In the genomic region with DNA sequence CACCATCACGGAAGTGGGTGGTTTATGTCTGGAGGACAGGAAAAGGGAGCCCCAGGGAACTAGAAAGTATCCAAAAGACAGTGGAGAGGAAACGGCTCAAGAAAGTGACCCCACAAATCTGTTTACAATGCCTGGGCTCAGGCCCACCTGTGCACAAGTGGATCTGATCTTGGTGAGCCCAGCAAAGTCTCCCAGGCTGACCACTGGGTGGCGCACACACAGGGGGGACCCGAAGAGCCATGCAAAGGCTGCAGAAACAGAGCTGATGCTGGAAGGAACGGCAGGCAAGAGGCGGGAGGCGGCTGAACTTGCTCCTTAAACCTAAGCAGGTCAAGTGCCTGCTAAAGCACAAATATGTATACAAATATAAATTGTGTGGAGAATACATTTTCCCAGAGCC, we compare ENCODE assay signal across 10 cellular contexts. TPM values are rescaled to one million over a fixed set of nuclear protein-coding genes. Genes with fewer than 3 reads are reported as not detected.
DNase-seq lines count a peak whose midpoint lies in the region; ATAC-seq, FAIRE-seq and TF ChIP-seq lines count a peak whose summit lies in the region.
"Had no signal": no experiment of that assay in that cellular context is flagged by ENCODE, and none has a peak within 500 bp of the region (broad histone marks: within the 10 kb centered on the region; RNA-seq: fewer than 3 reads in every experiment).

No MANE protein-coding gene starts in this region.

- dilution Hi-C loops in keratinocyte (cut with MboI; ENCODE audit: extremely low pct_ligation_motif_present, low sequenced_read_pairs) = no loop called here

- intact Hi-C loops in CD4-positive, alpha-beta T cell (cut with DNase I, micrococcal nuclease) = loop anchor here in 1 of 2 experiments (2.0 kb wide), 1 partner anchor 46 kb away; no protein-coding TSS in a partner anchor
- intact Hi-C loops in ascending aorta (cut with DNase I) = loop anchor here (10.0 kb wide), 1 partner anchor 126 kb away; a partner anchor contains a TSS

- no peaks in the 10 kb centered on the region for H3K9me3 ChIP-seq in CD4-positive, alpha-beta T cell (ENCODE audit: control insufficient read depth, low read length)
- H3K9me3 ChIP-seq in ascending aorta = no peaks in the 10 kb centered on the region
- no peaks in the 10 kb centered on the region for H3K9me3 ChIP-seq in keratinocyte (ENCODE audit: control insufficient read depth, low read depth, low read length)

- no peaks in the 10 kb centered on the region for H3K27me3 Mint-ChIP-seq in CD4-positive, alpha-beta T cell
- peaks cover 15% of the 10 kb centered on the region for H3K27me3 Mint-ChIP-seq in GM23338 (ENCODE audit: insufficient read depth, low read depth, poor library complexity)

- H3K79me2 ChIP-seq in GM23338 (replicated peaks; ENCODE audit: insufficient read depth) (no peaks in the 10 kb centered on the region), keratinocyte (ENCODE audit: control insufficient read depth, insufficient read depth, low read length) (no peaks in the 10 kb centered on the region)

- H2AFZ ChIP-seq in GM23338 (no peak overlapping the region), keratinocyte (ENCODE audit: control insufficient read depth, low read length) (no peak overlapping the region)

- TF ChIP-seq CTCF in CD4-positive, alpha-beta T cell (IDR thresholded peaks at IDR 0.05) = peak; percentile 48
- TF ChIP-seq CTCF in GM23338 (conservative IDR thresholded peaks at IDR 0.05; ENCODE audit: low read depth in 2 of 2) (peak; percentile 68 to 77), RWPE1 (conservative IDR thresholded peaks at IDR 0.05; ENCODE audit: low read depth) (peak; percentile 60), ascending aorta (IDR thresholded peaks at IDR 0.05) (peak; percentile 25 to 59 (median 40)), keratinocyte (optimal IDR thresholded peaks at IDR 0.05 in 1 of 3, IDR thresholded peaks at IDR 0.05 in 1 of 3, conservative IDR thresholded peaks at IDR 0.05 in 1 of 3; ENCODE audit: extremely low read depth in 1 of 3, insufficient read depth in 2 of 3, low read length in 3 of 3) (peak in 2 of 3 experiments; percentile 44 to 56), coronary artery (IDR thresholded peaks at IDR 0.05) (no peak)

- no peaks in the 10 kb centered on the region for H3K9me1 ChIP-seq in keratinocyte (ENCODE audit: control insufficient read depth, extremely low read depth, insufficient read depth, low read length)

- H3K27ac Mint-ChIP-seq in CD4-positive, alpha-beta T cell = no peak overlapping the region
- no peak overlapping the region for H3K27ac Mint-ChIP-seq in GM23338

- H3K4me3 Mint-ChIP-seq in CD4-positive, alpha-beta T cell = no peak overlapping the region
- H3K4me3 Mint-ChIP-seq in GM23338 = no peak overlapping the region

- no peak for FAIRE-seq in keratinocyte (lab: Jason Lieb, UNC)

- H3F3A ChIP-seq in GM23338 (replicated peaks; ENCODE audit: low read depth) = no peaks in the 10 kb centered on the region

- H3K4me2 ChIP-seq in GM23338 (no peak overlapping the region), keratinocyte (ENCODE audit: control insufficient read depth, extremely low read depth, insufficient read depth, low read depth, low read length) (no peak overlapping the region)
- H3K4me2 ChIP-seq: KMS-11 had no signal

- H3K36me3 Mint-ChIP-seq in CD4-positive, alpha-beta T cell (ENCODE audit: low read depth) = peaks cover 42% of the 10 kb centered on the region
- peaks cover 17% of the 10 kb centered on the region; the same call in 2 of the 3 replicates for H3K36me3 Mint-ChIP-seq in GM23338 (ENCODE audit: low read depth)

- no peaks in the 10 kb centered on the region for H3K9me3 Mint-ChIP-seq in CD4-positive, alpha-beta T cell
- no peaks in the 10 kb centered on the region for H3K9me3 Mint-ChIP-seq in GM23338

- DNase-seq in CD4-positive, alpha-beta T cell = peak in 9 of 10 experiments; percentile 35 to 55 (median 43)
- peak; percentile 71 for DNase-seq in GM23338 (ENCODE audit: low spot score)
- peak; percentile 27 for DNase-seq in RWPE1 (ENCODE audit: low spot score)
- DNase-seq in ascending aorta (ENCODE audit: low spot score in 2 of 2) = no peak
- DNase-seq in keratinocyte (ENCODE audit: low read depth, low spot score) = no peak
- peak in 2 of 3 experiments; percentile 15 to 36 for DNase-seq in stimulated activated CD4-positive, alpha-beta T cell treated with anti-CD3 and anti-CD28 coated beads, TNF-alpha, amount 100 ng/mL, for 24 hours (ENCODE audit: low read depth in 3 of 3)
- no peak for DNase-seq in coronary artery (ENCODE audit: low spot score)
- DNase-seq: left cardiac atrium had no signal

- H3K36me3 ChIP-seq in GM23338 (ENCODE audit: insufficient read depth) (no peaks in the 10 kb centered on the region), ascending aorta (peaks cover 10 to 27% of the 10 kb centered on the region in 2 donors), keratinocyte (ENCODE audit: control insufficient read depth in 2 of 2, extremely low read depth in 1 of 2, insufficient read depth in 2 of 2, low read length in 2 of 2) (no peaks in the 10 kb centered on the region)

- CTCF ChIA-PET in CD4-positive, alpha-beta T cell (lab: Charles Lee) = interaction anchor here (1.1 to 1.4 kb wide), 3 partner anchors 10 to 519 kb away, joined by 3 to 7 read pairs (median 7); a partner anchor contains a TSS
- CTCF ChIA-PET in RWPE1 (lab: Yijun Ruan, JAX) = interaction anchor here (0.5 to 1.3 kb wide), 7 partner anchors 10 to 1786 kb away, joined by 3 to 7 read pairs (median 4); a partner anchor contains a TSS

- no peaks in the 10 kb centered on the region for H3K4me1 ChIP-seq in GM23338 (ENCODE audit: insufficient read depth)
- no peaks in the 10 kb centered on the region for H3K4me1 ChIP-seq in ascending aorta
- peaks cover 2% of the 10 kb centered on the region for H3K4me1 ChIP-seq in keratinocyte (ENCODE audit: control insufficient read depth, extremely low read depth, insufficient read depth, low read length)

- peak; percentile 44 for ATAC-seq in CD4-positive, alpha-beta T cell (ENCODE audit: poor library complexity)
- peak; percentile 93 for ATAC-seq in GM23338
- ATAC-seq in GM19328 (IDR thresholded peaks at IDR 0.05; ENCODE audit: unreplicated experiment) = no peak

- no peak overlapping the region for H3K9ac ChIP-seq in keratinocyte (ENCODE audit: control insufficient read depth, extremely low read depth, insufficient read depth, low read length)
- H3K9ac ChIP-seq: KMS-11 had no signal

- H3K27me3 ChIP-seq in CD4-positive, alpha-beta T cell (ENCODE audit: control insufficient read depth, insufficient read depth, low read length) = no peaks in the 10 kb centered on the region
- H3K27me3 ChIP-seq in GM23338 (ENCODE audit: insufficient read depth) = no peaks in the 10 kb centered on the region
- no peaks in the 10 kb centered on the region for H3K27me3 ChIP-seq in ascending aorta
- no peaks in the 10 kb centered on the region for H3K27me3 ChIP-seq in keratinocyte (ENCODE audit: control insufficient read depth, extremely low read depth, insufficient read depth, low read length)

- H3K4me3 ChIP-seq in GM23338 = no peak overlapping the region
- H3K4me3 ChIP-seq in ascending aorta = no peak overlapping the region
- H3K4me3 ChIP-seq in keratinocyte (ENCODE audit: control insufficient read depth in 2 of 3, extremely low read depth in 1 of 3, insufficient read depth in 2 of 3, low read depth in 1 of 3, low read length in 3 of 3) = no peak overlapping the region
- no peak overlapping the region for H3K4me3 ChIP-seq in coronary artery

- H3K4me1 Mint-ChIP-seq in CD4-positive, alpha-beta T cell (ENCODE audit: low read depth) = no peaks in the 10 kb centered on the region
- H3K4me1 Mint-ChIP-seq in GM23338 = no peaks in the 10 kb centered on the region

- H3K27ac ChIP-seq in CD4-positive, alpha-beta T cell (ENCODE audit: low read depth, low read length) = no peak overlapping the region
- no peak overlapping the region for H3K27ac ChIP-seq in GM23338 (ENCODE audit: low read depth)
- no peak overlapping the region for H3K27ac ChIP-seq in RWPE1
- H3K27ac ChIP-seq in ascending aorta = no peak overlapping the region
- H3K27ac ChIP-seq in keratinocyte (ENCODE audit: control insufficient read depth, insufficient read depth, low read length) = no peak overlapping the region
- H3K27ac ChIP-seq in coronary artery = no peak overlapping the region
- H3K27ac ChIP-seq: KMS-11 had no signal

- POLR2A ChIA-PET in CD4-positive, alpha-beta T cell (lab: Charles Lee) = no interaction called here
- POLR2A ChIA-PET in RWPE1 (lab: Yijun Ruan, JAX; ENCODE audit: low non-redundant PET) = no interaction called here

- no peaks in the 10 kb centered on the region for H3K9me2 ChIP-seq in GM23338 (ENCODE audit: insufficient read depth)

- H4K20me1 ChIP-seq in GM23338 (replicated peaks; ENCODE audit: insufficient read depth) (no peaks in the 10 kb centered on the region; the same call in 1 of the 2 replicates), keratinocyte (ENCODE audit: control insufficient read depth, extremely low read depth, insufficient read depth, low read length) (no peaks in the 10 kb centered on the region)

RNA-seq across cellular contexts. Expression of a gene that starts 9.6 kb away (rescaled TPM):
- total RNA-seq in CD4-positive, alpha-beta T cell = 10 to 100 TPM; 24.4 to 25.6 TPM
- total RNA-seq in GM23338 (2014; rRNA removed; shearing (Covaris generic)) = 48.8 and 59.8 TPM in 2 replicates
- polyA plus RNA-seq in GM23338 (2016; fragmentation: Nextera tagmentation; extraction: Ambion mirVana) (77.9 and 78.8 TPM in 2 replicates), keratinocyte (9.2 to 23.1 TPM (median 13.8 TPM) in 3 replicates)
- total RNA-seq in ascending aorta = 22.5 TPM
- 11.4 TPM for polyA plus RNA-seq in keratinocyte (2011; ENCODE audit: low read depth)
- polyA plus RNA-seq in keratinocyte (2011; cell fraction: cytosol; rRNA removed) = 6.6 and 9.5 TPM in 2 replicates
- polyA plus RNA-seq in keratinocyte (2011; cell fraction: nucleus; rRNA removed) = 16.3 and 17.5 TPM in 2 replicates
- polyA plus RNA-seq in keratinocyte (2012; ENCODE audit: low replicate concordance) = 4.8 and 24.0 TPM in 2 replicates
- 8.5 to 18.4 TPM (median 13.5 TPM) in 3 replicates for polyA minus RNA-seq in keratinocyte
- 9.6 TPM for polyA minus RNA-seq in keratinocyte (2011; cell fraction: cytosol; rRNA and poly(A)+ RNA removed)
- 2.2 and 5.1 TPM in 2 replicates for polyA minus RNA-seq in keratinocyte (2011; cell fraction: nucleus; rRNA and poly(A)+ RNA removed)

RNA-seq across cellular contexts. Expression of a gene that starts 15.0 kb away (rescaled TPM):
- 1 to 10 TPM; 1.1 to 1.4 TPM for total RNA-seq in CD4-positive, alpha-beta T cell
- 1.7 and 4.6 TPM in 2 replicates for total RNA-seq in GM23338 (2014; rRNA removed; shearing (Covaris generic))
- polyA plus RNA-seq in GM23338 (2016; fragmentation: Nextera tagmentation; extraction: Ambion mirVana) (0.28 and 0.81 TPM in 2 replicates), keratinocyte (0.28 to 0.49 TPM (median 0.31 TPM) in 3 replicates)
- total RNA-seq in ascending aorta = 0.21 TPM
- 0.71 TPM for polyA plus RNA-seq in keratinocyte (2011; ENCODE audit: low read depth)
- 0.17 and 0.21 TPM in 2 replicates for polyA plus RNA-seq in keratinocyte (2011; cell fraction: cytosol; rRNA removed)
- 0.90 and 1.1 TPM in 2 replicates for polyA plus RNA-seq in keratinocyte (2011; cell fraction: nucleus; rRNA removed)
- polyA plus RNA-seq in keratinocyte (2012; ENCODE audit: low replicate concordance) = 0.50 and 10.2 TPM in 2 replicates
- polyA minus RNA-seq in keratinocyte = 0.22 to 0.75 TPM in 2 of 3 replicates, not detected in the other
- 2.3 TPM for polyA minus RNA-seq in keratinocyte (2011; cell fraction: cytosol; rRNA and poly(A)+ RNA removed)
- 1.9 and 2.5 TPM in 2 replicates for polyA minus RNA-seq in keratinocyte (2011; cell fraction: nucleus; rRNA and poly(A)+ RNA removed)

RNA-seq across cellular contexts. Expression of a gene that starts 34.0 kb away (rescaled TPM):
- total RNA-seq in CD4-positive, alpha-beta T cell = not detected
- 0.23 and 0.87 TPM in 2 replicates for total RNA-seq in GM23338 (2014; rRNA removed; shearing (Covaris generic))
- 0.71 and 1.8 TPM in 2 replicates for polyA plus RNA-seq in GM23338 (2016; fragmentation: Nextera tagmentation; extraction: Ambion mirVana)
- 1,387 TPM for total RNA-seq in ascending aorta
- 0.03 to 0.12 TPM (median 0.07 TPM) in 3 replicates for polyA plus RNA-seq in keratinocyte
- 3.4 TPM for polyA plus RNA-seq in keratinocyte (2011; ENCODE audit: low read depth)
- 0.07 and 0.12 TPM in 2 replicates for polyA plus RNA-seq in keratinocyte (2011; cell fraction: cytosol; rRNA removed)
- polyA plus RNA-seq in keratinocyte (2011; cell fraction: nucleus; rRNA removed) = 0.08 and 0.09 TPM in 2 replicates
- polyA plus RNA-seq in keratinocyte (2012; ENCODE audit: low replicate concordance) = 1.5 TPM in 1 of 2 replicates, not detected in the other
- polyA minus RNA-seq in keratinocyte = 0.07 TPM in 1 of 3 replicates, not detected in the others
- not detected for polyA minus RNA-seq in keratinocyte (2011; cell fraction: cytosol; rRNA and poly(A)+ RNA removed)
- polyA minus RNA-seq in keratinocyte (2011; cell fraction: nucleus; rRNA and poly(A)+ RNA removed) = not detected in 2 replicates

RNA-seq across cellular contexts. Expression of a gene that starts 49.6 kb away (rescaled TPM):
- under 1 TPM; 0.08 to 0.11 TPM for total RNA-seq in CD4-positive, alpha-beta T cell
- 0.27 and 0.52 TPM in 2 replicates for total RNA-seq in GM23338 (2014; rRNA removed; shearing (Covaris generic))
- polyA plus RNA-seq in GM23338 (2016; fragmentation: Nextera tagmentation; extraction: Ambion mirVana) = 0.05 TPM in 2 replicates
- 0.96 TPM for total RNA-seq in ascending aorta
- 0.44 to 1.1 TPM (median 0.64 TPM) in 3 replicates for polyA plus RNA-seq in keratinocyte
- polyA plus RNA-seq in keratinocyte (2011; ENCODE audit: low read depth) = 0.10 TPM
- 0.50 and 0.53 TPM in 2 replicates for polyA plus RNA-seq in keratinocyte (2011; cell fraction: cytosol; rRNA removed)
- polyA plus RNA-seq in keratinocyte (2011; cell fraction: nucleus; rRNA removed) = 2.6 and 2.7 TPM in 2 replicates
- polyA plus RNA-seq in keratinocyte (2012; ENCODE audit: low replicate concordance) = 0.32 and 1.1 TPM in 2 replicates
- polyA minus RNA-seq in keratinocyte = 0.86 to 1.4 TPM (median 0.93 TPM) in 3 replicates
- 1.2 TPM for polyA minus RNA-seq in keratinocyte (2011; cell fraction: cytosol; rRNA and poly(A)+ RNA removed)
- polyA minus RNA-seq in keratinocyte (2011; cell fraction: nucleus; rRNA and poly(A)+ RNA removed) = 1.9 and 2.3 TPM in 2 replicates

RNA-seq across cellular contexts. Expression of a gene that starts 56.6 kb away (rescaled TPM):
- total RNA-seq in CD4-positive, alpha-beta T cell = not detected
- 0.17 and 0.54 TPM in 2 replicates for total RNA-seq in GM23338 (2014; rRNA removed; shearing (Covaris generic))
- polyA plus RNA-seq in GM23338 (2016; fragmentation: Nextera tagmentation; extraction: Ambion mirVana) = 0.09 TPM in 1 of 2 replicates, not detected in the other
- 0.32 TPM for total RNA-seq in ascending aorta
- not detected in 3 replicates for polyA plus RNA-seq in keratinocyte
- not detected for polyA plus RNA-seq in keratinocyte (2011; ENCODE audit: low read depth)
- not detected in 2 replicates for polyA plus RNA-seq in keratinocyte (2011; cell fraction: cytosol; rRNA removed)
- not detected in 2 replicates for polyA plus RNA-seq in keratinocyte (2011; cell fraction: nucleus; rRNA removed)
- not detected in 2 replicates for polyA plus RNA-seq in keratinocyte (2012; ENCODE audit: low replicate concordance)
- polyA minus RNA-seq in keratinocyte = not detected in 3 replicates
- polyA minus RNA-seq in keratinocyte (2011; cell fraction: cytosol; rRNA and poly(A)+ RNA removed) = not detected
- not detected in 2 replicates for polyA minus RNA-seq in keratinocyte (2011; cell fraction: nucleus; rRNA and poly(A)+ RNA removed)

Comparison
In these comparisons a context has a peak if more than half of its experiments do, and no peak if none do; other contexts are left out.
1. DNase-seq: peak in CD4-positive, alpha-beta T cell (9 of 10), GM23338 (single experiment), RWPE1 (single experiment) and stimulated activated CD4-positive, alpha-beta T cell treated with anti-CD3 and anti-CD28 coated beads, TNF-alpha, amount 100 ng/mL, for 24 hours (2 of 3); none in ascending aorta (0 of 2), keratinocyte (single experiment) and coronary artery (single experiment).
2. RNA of a gene that starts 34.0 kb away (total RNA-seq): 1,387 TPM in ascending aorta (single experiment); 0.23 to 0.87 TPM in GM23338 and not detected in CD4-positive, alpha-beta T cell; every median in the first group is over 100 times any median in the second.